In genomic region chr1:155646307-155646706, GRCh38 we compare ENCODE assay signal across 13 cellular contexts. TPM values are rescaled to one million over a fixed set of nuclear protein-coding genes. Genes with fewer than 3 reads are reported as not detected.
DNase-seq lines count a peak whose midpoint lies in the region; ATAC-seq, FAIRE-seq and TF ChIP-seq lines count a peak whose summit lies in the region.
"Had no signal": no experiment of that assay in that cellular context is flagged by ENCODE, and none has a peak within 500 bp of the region (broad histone marks: within the 10 kb centered on the region; RNA-seq: fewer than 3 reads in every experiment).

No MANE protein-coding gene starts in this region.

- no peak for TF ChIP-seq POLR2A in A549 (IDR thresholded peaks at IDR 0.05; ENCODE audit: low read length)

- no peaks in the 10 kb centered on the region for H3K36me3 Mint-ChIP-seq in type B pancreatic cell

- POLR2A ChIA-PET in A549 (lab: Yijun Ruan, JAX) (no interaction called here), HEK293 (lab: Yijun Ruan, JAX) (no interaction called here)

- H3K27me3 ChIP-seq in adipocyte (replicated peaks; ENCODE audit: control insufficient read depth, insufficient read depth, low read length), result no peaks in the 10 kb centered on the region
- H3K27me3 ChIP-seq: esophagus squamous epithelium had no signal

- no peak for FAIRE-seq in A549 (lab: Jason Lieb, UNC)

- H3K9me3 ChIP-seq in A549 (peaks cover 7% of the 10 kb centered on the region; the same call in 1 of the 3 replicates), HEK293 (ENCODE audit: control insufficient read depth, insufficient read depth, low read depth, low read length) (no peaks in the 10 kb centered on the region), adipocyte (ENCODE audit: control insufficient read depth, low read length) (peaks cover 14% of the 10 kb centered on the region)

- TF ChIP-seq EP300 in A549 (IDR thresholded peaks at IDR 0.05), result no peak

- CTCF ChIA-PET in A549 (lab: Yijun Ruan, JAX), result interaction anchor here (1.5 to 4.9 kb wide), 3 partner anchors 77 to 439 kb away, joined by 3 to 29 read pairs (median 10); partner anchors contain the start of gene THBS3
- CTCF ChIA-PET in HEK293 (lab: Yijun Ruan, JAX), result interaction anchor here (0.7 kb wide), 1 partner anchor 116 kb away, joined by 4 read pairs; no protein-coding TSS in a partner anchor

- intact Hi-C loops in left ventricle myocardium superior (cut with micrococcal nuclease), result no loop called here

- H3K36me3 ChIP-seq in HEK293 (ENCODE audit: control insufficient read depth in 2 of 2, insufficient read depth in 1 of 2, low read length in 2 of 2) (no peaks in the 10 kb centered on the region), adipocyte (ENCODE audit: control insufficient read depth, insufficient read depth, low read length, severe bottlenecking) (no peaks in the 10 kb centered on the region)
- H3K36me3 ChIP-seq: esophagus squamous epithelium had no signal

- no peaks in the 10 kb centered on the region for H3K9me3 Mint-ChIP-seq in type B pancreatic cell

- no peak overlapping the region for H3K27ac Mint-ChIP-seq in type B pancreatic cell

- no peaks in the 10 kb centered on the region for H3K27me3 Mint-ChIP-seq in type B pancreatic cell

- H3K4me2 ChIP-seq in A549, result peak overlapping the region; percentile 76

- H3K27ac ChIP-seq in A549, result peak overlapping the region in 1 of 2 experiments; percentile 92; a peak in 3 of 6 replicates
- H3K27ac ChIP-seq in HEK293 (ENCODE audit: extremely low read depth, low read depth, low read length), result no peak overlapping the region
- H3K27ac ChIP-seq: VCaP had no signal

- ATAC-seq in A549, result no peak
- peak; percentile 49 for ATAC-seq in left ventricle myocardium superior
- ATAC-seq in GM18909 (IDR thresholded peaks at IDR 0.05; ENCODE audit: poor library complexity, unreplicated experiment), result no peak

- H3K9ac ChIP-seq in adipocyte (ENCODE audit: low read length), result no peak overlapping the region

- H3K4me3 Mint-ChIP-seq in type B pancreatic cell, result no peak overlapping the region

- WGBS in A549 (ENCODE audit: missing lambda C conversion rate), result 89% methylated on average over 2 of the region's 2 CpGs

- TF ChIP-seq CTCF in A549 (IDR thresholded peaks at IDR 0.05) (no peak), HEK293 (tag by site-specific recombination; IDR thresholded peaks at IDR 0.05) (no peak), type B pancreatic cell (conservative IDR thresholded peaks at IDR 0.05) (no peak)

- H3K4me1 ChIP-seq in A549 (peaks cover 70% of the 10 kb centered on the region), HEK293 (ENCODE audit: control insufficient read depth, insufficient read depth, low read length) (no peaks in the 10 kb centered on the region), adipocyte (ENCODE audit: control insufficient read depth, insufficient read depth, low read length) (peaks cover 39% of the 10 kb centered on the region)

- no peak for TF ChIP-seq RAD21 in A549 (conservative IDR thresholded peaks at IDR 0.05 in 1 of 2, IDR thresholded peaks at IDR 0.05 in 1 of 2)

- peaks cover 4% of the 10 kb centered on the region for H3K4me1 Mint-ChIP-seq in type B pancreatic cell (ENCODE audit: unreplicated experiment)

- H3K4me3 ChIP-seq in A549 (no peak overlapping the region), HEK293 (ENCODE audit: low read depth, low read length) (no peak overlapping the region), adipocyte (ENCODE audit: low read length) (peak overlapping the region; percentile 1)
- H3K4me3 ChIP-seq: esophagus squamous epithelium had no signal

- DNase-seq in A549 (ENCODE audit: low read depth in 1 of 2, low spot score in 1 of 2) (no peak), adipocyte (ENCODE audit: low read depth) (peak; percentile 50), left ventricle myocardium superior (peak; percentile 48), Ammon's horn (ENCODE audit: low spot score) (no peak), type B pancreatic cell (ENCODE audit: extremely low spot score, unreplicated experiment) (no peak), amniotic stem cell (lab: John Stamatoyannopoulos, UW) (no peak)
- DNase-seq: activated T-cell treated with anti-CD3 and anti-CD28 coated beads, Interleukin-2, amount 50 U/mL, for 1 hour; esophagus squamous epithelium; NCI-H187; stimulated activated naive CD4-positive, alpha-beta T cell had no signal

TF ChIP-seq in A549, 52 proteins besides CTCF, POLR2A, EP300 and RAD21 (continues in another document):
- TF ChIP-seq CHD4 (IDR thresholded peaks at IDR 0.05; ENCODE audit: borderline replicate concordance), result no peak
- TF ChIP-seq RARB (CRISPR knock-in tag; IDR thresholded peaks at IDR 0.05), result no peak
- no peak for TF ChIP-seq ESRRA (IDR thresholded peaks at IDR 0.05; ENCODE audit: borderline replicate concordance, low read length)
- TF ChIP-seq ZNF302 (CRISPR knock-in tag; IDR thresholded peaks at IDR 0.05), result no peak

TF ChIP-seq in HEK293, 187 proteins besides CTCF, POLR2A, EP300 and RAD21 (continues in another document):
- TF ChIP-seq, protein P1, sequence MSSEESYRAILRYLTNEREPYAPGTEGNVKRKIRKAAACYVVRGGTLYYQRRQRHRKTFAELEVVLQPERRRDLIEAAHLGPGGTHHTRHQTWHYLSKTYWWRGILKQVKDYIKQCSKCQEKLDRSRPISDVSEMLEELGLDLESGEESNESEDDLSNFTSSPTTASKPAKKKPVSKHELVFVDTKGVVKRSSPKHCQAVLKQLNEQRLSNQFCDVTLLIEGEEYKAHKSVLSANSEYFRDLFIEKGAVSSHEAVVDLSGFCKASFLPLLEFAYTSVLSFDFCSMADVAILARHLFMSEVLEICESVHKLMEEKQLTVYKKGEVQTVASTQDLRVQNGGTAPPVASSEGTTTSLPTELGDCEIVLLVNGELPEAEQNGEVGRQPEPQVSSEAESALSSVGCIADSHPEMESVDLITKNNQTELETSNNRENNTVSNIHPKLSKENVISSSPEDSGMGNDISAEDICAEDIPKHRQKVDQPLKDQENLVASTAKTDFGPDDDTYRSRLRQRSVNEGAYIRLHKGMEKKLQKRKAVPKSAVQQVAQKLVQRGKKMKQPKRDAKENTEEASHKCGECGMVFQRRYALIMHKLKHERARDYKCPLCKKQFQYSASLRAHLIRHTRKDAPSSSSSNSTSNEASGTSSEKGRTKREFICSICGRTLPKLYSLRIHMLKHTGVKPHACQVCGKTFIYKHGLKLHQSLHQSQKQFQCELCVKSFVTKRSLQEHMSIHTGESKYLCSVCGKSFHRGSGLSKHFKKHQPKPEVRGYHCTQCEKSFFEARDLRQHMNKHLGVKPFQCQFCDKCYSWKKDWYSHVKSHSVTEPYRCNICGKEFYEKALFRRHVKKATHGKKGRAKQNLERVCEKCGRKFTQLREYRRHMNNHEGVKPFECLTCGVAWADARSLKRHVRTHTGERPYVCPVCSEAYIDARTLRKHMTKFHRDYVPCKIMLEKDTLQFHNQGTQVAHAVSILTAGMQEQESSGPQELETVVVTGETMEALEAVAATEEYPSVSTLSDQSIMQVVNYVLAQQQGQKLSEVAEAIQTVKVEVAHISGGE (tag by site-specific recombination; conservative IDR thresholded peaks at IDR 0.05; ENCODE audit: low read depth), result no peak

RNA-seq across cellular contexts. Expression of gene MSTO1, which starts 36.3 kb away (rescaled TPM):
- polyA plus RNA-seq in A549 (2011; rRNA removed), result 28.3 and 35.5 TPM in 2 replicates
- polyA plus RNA-seq in A549 (2012; cell fraction: cytosol; rRNA removed), result 25.8 and 32.2 TPM in 2 replicates
- 128 and 129 TPM in 2 replicates for polyA plus RNA-seq in A549 (2012; cell fraction: nucleus; rRNA removed)
- polyA plus RNA-seq in A549 (2017; fragmentation: RNase III; extraction: RNeasy Plus Mini Kit Qiagen cat#74134 plus additional on column Dnase treatment), result 37.5 to 43.5 TPM (median 43.5 TPM) in 3 replicates
- 65.5 and 69.8 TPM in 2 replicates for polyA minus RNA-seq in A549 (2011; rRNA and poly(A)+ RNA removed)
- total RNA-seq in left ventricle myocardium superior, result 9.4 TPM
- total RNA-seq in type B pancreatic cell (ENCODE audit: low replicate concordance), result 37.3 and 75.7 TPM in 2 replicates

RNA-seq across cellular contexts. Expression of gene YY1AP1, which starts 42.3 kb away (rescaled TPM):
- polyA plus RNA-seq in A549 (2011; rRNA removed) (83.5 and 91.5 TPM in 2 replicates), A549 (2017; fragmentation: RNase III; extraction: RNeasy Plus Mini Kit Qiagen cat#74134 plus additional on column Dnase treatment) (33.5 to 34.2 TPM (median 33.8 TPM) in 3 replicates)
- polyA plus RNA-seq in A549 (2012; cell fraction: cytosol; rRNA removed), result 35.8 and 41.6 TPM in 2 replicates
- polyA plus RNA-seq in A549 (2012; cell fraction: nucleus; rRNA removed), result 42.9 and 56.6 TPM in 2 replicates
- 49.1 and 54.4 TPM in 2 replicates for polyA minus RNA-seq in A549 (2011; rRNA and poly(A)+ RNA removed)
- total RNA-seq in left ventricle myocardium superior (70.5 TPM), type B pancreatic cell (ENCODE audit: low replicate concordance) (44.5 and 50.8 TPM in 2 replicates)

RNA-seq across cellular contexts. Expression of gene DAP3, which starts 42.6 kb away (rescaled TPM):
- polyA plus RNA-seq in A549 (2011; rRNA removed) (171 and 182 TPM in 2 replicates), A549 (2017; fragmentation: RNase III; extraction: RNeasy Plus Mini Kit Qiagen cat#74134 plus additional on column Dnase treatment) (94.8 to 102 TPM (median 96.3 TPM) in 3 replicates)
- 106 and 114 TPM in 2 replicates for polyA plus RNA-seq in A549 (2012; cell fraction: cytosol; rRNA removed)
- polyA plus RNA-seq in A549 (2012; cell fraction: nucleus; rRNA removed), result 107 and 111 TPM in 2 replicates
- polyA minus RNA-seq in A549 (2011; rRNA and poly(A)+ RNA removed), result 143 and 168 TPM in 2 replicates
- total RNA-seq in left ventricle myocardium superior (123 TPM), type B pancreatic cell (ENCODE audit: low replicate concordance) (95.9 and 109 TPM in 2 replicates)

Comparison
In these comparisons a context has a peak if more than half of its experiments do, and no peak if none do; other contexts are left out.
1. DNase-seq: peak in adipocyte (single experiment) and left ventricle myocardium superior (single experiment); none in A549 (0 of 2), Ammon's horn (single experiment), type B pancreatic cell (single experiment) and amniotic stem cell (single experiment).